20 cellular contexts compared by ENCODE assay signal in genomic region chr14:73709904-73710469, GRCh38. TPM values are rescaled to one million over a fixed set of nuclear protein-coding genes. Genes with fewer than 3 reads are reported as not detected.
A peak's percentile ranks its signal among the peaks of the same experiment; 100 is the strongest.
DNase-seq lines count a peak whose midpoint lies in the region; ATAC-seq and TF ChIP-seq lines count a peak whose summit lies in the region.
"Had no signal": no experiment of that assay in that cellular context is flagged by ENCODE, and none has a peak within 500 bp of the region (broad histone marks: within the 10 kb centered on the region; RNA-seq: fewer than 3 reads in every experiment).

No MANE protein-coding gene starts in this region.

- no peak for ATAC-seq in activated CD8-positive, alpha-beta memory T cell treated with anti-CD3 and anti-CD28 coated beads, Interleukin-2, amount 10 ng/mL, durations not matched to agents 7 days and 5 days
- ATAC-seq in T-cell (replicated peaks in 1 of 4) (no peak), thoracic aorta (ENCODE audit: insufficient number of reproducible peaks, low FRiP score, low read depth) (peak; percentile 26), GM18858 (IDR thresholded peaks at IDR 0.05; ENCODE audit: unreplicated experiment) (no peak)
- ATAC-seq: left cardiac atrium, right cardiac atrium, upper lobe of right lung had no signal

- no peaks in the 10 kb centered on the region for H3K9me3 ChIP-seq in thoracic aorta
- H3K9me3 ChIP-seq: upper lobe of right lung had no signal

- POLR2A ChIA-PET in T-cell (lab: Charles Lee), result no interaction called here
- POLR2A ChIA-PET in HEK293T (lab: Yijun Ruan, JAX), result no interaction called here

- no peak overlapping the region for H3K4me3 ChIP-seq in thoracic aorta
- H3K4me3 ChIP-seq: SK-N-MC, upper lobe of right lung had no signal

- H3K4me1 ChIP-seq in thoracic aorta (ENCODE audit: control insufficient read depth in 1 of 2, low read depth in 2 of 2), result peaks cover 12 to 27% of the 10 kb centered on the region in 2 donors

- H3K27me3 Mint-ChIP-seq in activated CD8-positive, alpha-beta memory T cell treated with anti-CD3 and anti-CD28 coated beads, Interleukin-2, amount 10 ng/mL, durations not matched to agents 7 days and 5 days, result no peaks in the 10 kb centered on the region
- H3K27me3 Mint-ChIP-seq in T-cell, result no peaks in the 10 kb centered on the region

- H3K27ac ChIP-seq in thoracic aorta, result no peak overlapping the region
- H3K27ac ChIP-seq: parathyroid adenoma, SK-N-MC, upper lobe of right lung had no signal

- CTCF ChIA-PET in activated CD8-positive, alpha-beta memory T cell treated with anti-CD3 and anti-CD28 coated beads, Interleukin-2, amount 10 ng/mL, durations not matched to agents 7 days and 5 days (lab: Charles Lee), result interaction anchor here (1.8 to 4.1 kb wide), 2 partner anchors 19 to 33 kb away, joined by 6 to 20 read pairs; no protein-coding TSS in a partner anchor
- CTCF ChIA-PET in T-cell (lab: Charles Lee) (interaction anchor here in 1 of 2 donors (0.9 kb wide), 1 partner anchor 19 kb away, joined by 3 read pairs; no protein-coding TSS in a partner anchor), HEK293T (lab: Yijun Ruan, JAX) (interaction anchor here (0.6 kb wide), 1 partner anchor 160 kb away, joined by 3 read pairs; no protein-coding TSS in a partner anchor)

- H3K27me3 ChIP-seq in thoracic aorta (replicated peaks; ENCODE audit: insufficient read depth), result no peaks in the 10 kb centered on the region
- H3K27me3 ChIP-seq: upper lobe of right lung had no signal

- peak overlapping the region; percentile 1 for H3K4me3 Mint-ChIP-seq in activated CD8-positive, alpha-beta memory T cell treated with anti-CD3 and anti-CD28 coated beads, Interleukin-2, amount 10 ng/mL, durations not matched to agents 7 days and 5 days
- H3K4me3 Mint-ChIP-seq in T-cell, result peak overlapping the region in 2 of 3 donors; percentile 4 to 23

- DNase-seq in activated CD8-positive, alpha-beta memory T cell treated with anti-CD3 and anti-CD28 coated beads, Interleukin-2, amount 10 ng/mL, durations not matched to agents 7 days and 5 days, result no peak
- DNase-seq in activated CD8-positive, alpha-beta memory T cell treated with anti-CD3 and anti-CD28 coated beads for 24 hours, result no peak
- no peak for DNase-seq in T-cell
- DNase-seq in islet precursor cell, result peak; percentile 22
- no peak for DNase-seq in thoracic aorta (ENCODE audit: low spot score)
- DNase-seq in HEK293T (ENCODE audit: extremely low spot score), result no peak
- no peak for DNase-seq in NCI-H446 (lab: John Stamatoyannopoulos, UW)
- DNase-seq: cortex of kidney, DMS 273 treated with DMSO at 0.1 percent for 48 hours, KG1, left cardiac atrium, NCI-H1436 treated with DMSO at 0.1 percent for 48 hours, NCI-H2171, NCI-H526, right cardiac atrium, RPMI8226, upper lobe of right lung had no signal

- no peak overlapping the region for H3K27ac Mint-ChIP-seq in activated CD8-positive, alpha-beta memory T cell treated with anti-CD3 and anti-CD28 coated beads, Interleukin-2, amount 10 ng/mL, durations not matched to agents 7 days and 5 days
- H3K27ac Mint-ChIP-seq in T-cell, result peak overlapping the region in 1 of 2 donors; percentile 3

- H3K9me3 Mint-ChIP-seq in activated CD8-positive, alpha-beta memory T cell treated with anti-CD3 and anti-CD28 coated beads, Interleukin-2, amount 10 ng/mL, durations not matched to agents 7 days and 5 days (ENCODE audit: low read depth), result no peaks in the 10 kb centered on the region
- H3K9me3 Mint-ChIP-seq in T-cell, result no peaks in the 10 kb centered on the region

- H3K36me3 Mint-ChIP-seq in activated CD8-positive, alpha-beta memory T cell treated with anti-CD3 and anti-CD28 coated beads, Interleukin-2, amount 10 ng/mL, durations not matched to agents 7 days and 5 days, result peaks cover 14% of the 10 kb centered on the region
- peaks cover 5% of the 10 kb centered on the region for H3K36me3 Mint-ChIP-seq in T-cell

- TF ChIP-seq CTCF in thoracic aorta (IDR thresholded peaks at IDR 0.05), result no peak

- H3K4me1 Mint-ChIP-seq in activated CD8-positive, alpha-beta memory T cell treated with anti-CD3 and anti-CD28 coated beads, Interleukin-2, amount 10 ng/mL, durations not matched to agents 7 days and 5 days, result peaks cover 21% of the 10 kb centered on the region
- H3K4me1 Mint-ChIP-seq in T-cell, result peaks cover 24 to 40% (median 26%) of the 10 kb centered on the region in 3 donors

- H3K36me3 ChIP-seq in thoracic aorta, result no peaks in the 10 kb centered on the region
- H3K36me3 ChIP-seq: upper lobe of right lung had no signal

TF ChIP-seq in HEK293T, 16 proteins besides CTCF, POLR2A, EP300 and RAD21:
- TF ChIP-seq PKNOX1 (IDR thresholded peaks at IDR 0.05) (no peak), SUZ12 (IDR thresholded peaks at IDR 0.05) (no peak), TARDBP (IDR thresholded peaks at IDR 0.05) (no peak), ZNF384 (IDR thresholded peaks at IDR 0.05) (no peak), L3MBTL2 (conservative IDR thresholded peaks at IDR 0.05) (no peak)
TF ChIP-seq in HEK293T: peak in this region for 0.

RNA-seq across cellular contexts. Expression of gene PNMA1, which starts 4.2 kb away (rescaled TPM):
- total RNA-seq in activated CD8-positive, alpha-beta memory T cell treated with anti-CD3 and anti-CD28 coated beads, Interleukin-2, amount 10 ng/mL, durations not matched to agents 7 days and 5 days, result 10 to 100 TPM; 27.1 to 36.6 TPM
- total RNA-seq in T-cell (10 to 100 TPM; 36.2 to 57.9 (median 53.4) TPM), thoracic aorta (10 to 100 TPM; 27.3 to 37.4 TPM)
